9 cellular contexts compared by ENCODE assay signal in genomic region chr12:116278667-116279066, GRCh38. TPM values are rescaled to one million over a fixed set of nuclear protein-coding genes. Genes with fewer than 3 reads are reported as not detected.
DNase-seq lines count a peak whose midpoint lies in the region; ATAC-seq and TF ChIP-seq lines count a peak whose summit lies in the region.
"Had no signal": no experiment of that assay in that cellular context is flagged by ENCODE, and none has a peak within 500 bp of the region (broad histone marks: within the 10 kb centered on the region; RNA-seq: fewer than 3 reads in every experiment).

No MANE protein-coding gene starts in this region.

- H3K27me3 ChIP-seq in HUES48 (ENCODE audit: control insufficient read depth, insufficient read depth, low read length): no peaks in the 10 kb centered on the region

- H3K4me1 Mint-ChIP-seq in activated naive CD8-positive, alpha-beta T cell (ENCODE audit: low read depth): peaks cover 28% of the 10 kb centered on the region
- peaks cover 52% of the 10 kb centered on the region for H3K4me1 Mint-ChIP-seq in neural crest cell

- H3K27me3 Mint-ChIP-seq in activated naive CD8-positive, alpha-beta T cell: no peaks in the 10 kb centered on the region
- H3K27me3 Mint-ChIP-seq in neural crest cell (ENCODE audit: low read depth): no peaks in the 10 kb centered on the region

- no peaks in the 10 kb centered on the region for H3K36me3 Mint-ChIP-seq in activated naive CD8-positive, alpha-beta T cell
- H3K36me3 Mint-ChIP-seq in neural crest cell (ENCODE audit: low read depth): no peaks in the 10 kb centered on the region

- peak overlapping the region; percentile 87 for H3K27ac Mint-ChIP-seq in activated naive CD8-positive, alpha-beta T cell
- H3K27ac Mint-ChIP-seq in neural crest cell (ENCODE audit: unreplicated experiment): no peak overlapping the region

- H3K9me3 ChIP-seq in HUES48 (ENCODE audit: control insufficient read depth, insufficient read depth, low read length): no peaks in the 10 kb centered on the region

- H3K4me3 Mint-ChIP-seq in activated naive CD8-positive, alpha-beta T cell: peak overlapping the region; percentile 89
- peak overlapping the region; percentile 93 for H3K4me3 Mint-ChIP-seq in neural crest cell

- H3K4me1 ChIP-seq in HUES48 (ENCODE audit: control insufficient read depth, insufficient read depth, low read length): peaks cover 50% of the 10 kb centered on the region

- peak overlapping the region; percentile 85; the same call in 1 of the 2 replicates for H3K4me3 ChIP-seq in HUES48 (ENCODE audit: low read depth, low read length)
- H3K4me3 ChIP-seq in foreskin fibroblast (ENCODE audit: low read depth in 1 of 2, low read length in 2 of 2): no peak overlapping the region

- ATAC-seq in GM18870 (IDR thresholded peaks at IDR 0.05; ENCODE audit: unreplicated experiment): no peak
- ATAC-seq in GM18517 (IDR thresholded peaks at IDR 0.05; ENCODE audit: unreplicated experiment): no peak

- H3K9ac ChIP-seq in HUES48 (ENCODE audit: low read depth, low read length): no peak overlapping the region

- DNase-seq in DMS53 (lab: John Stamatoyannopoulos, UW) (peak; percentile 35), DMS53 treated with DMSO at 0.1 percent for 48 hours (lab: John Stamatoyannopoulos, UW; ENCODE audit: unreplicated experiment) (no peak), neural crest cell (ENCODE audit: low read depth, low spot score) (no peak), foreskin fibroblast (no peak)
- DNase-seq: NCI-H2081 treated with DMSO at 0.1 percent for 48 hours had no signal

- no peak overlapping the region for H3K27ac ChIP-seq in HUES48 (ENCODE audit: low read depth, low read length)

- TF ChIP-seq CTCF in neural crest cell (conservative IDR thresholded peaks at IDR 0.05): no peak
- TF ChIP-seq CTCF in foreskin fibroblast (IDR thresholded peaks at IDR 0.05; ENCODE audit: low read depth, low read length): no peak

- no peaks in the 10 kb centered on the region for H3K36me3 ChIP-seq in HUES48 (ENCODE audit: control insufficient read depth, insufficient read depth, low read length)

- H3K9me3 Mint-ChIP-seq in activated naive CD8-positive, alpha-beta T cell (ENCODE audit: low read depth): no peaks in the 10 kb centered on the region
- H3K9me3 Mint-ChIP-seq in neural crest cell: no peaks in the 10 kb centered on the region

RNA-seq across cellular contexts. Expression of gene MED13L, which starts 1.2 kb away (rescaled TPM):
- 89.0 and 90.1 TPM in 2 replicates for total RNA-seq in neural crest cell
